Comparison of ENCODE assay signal across 18 cellular contexts in the genomic region with DNA sequence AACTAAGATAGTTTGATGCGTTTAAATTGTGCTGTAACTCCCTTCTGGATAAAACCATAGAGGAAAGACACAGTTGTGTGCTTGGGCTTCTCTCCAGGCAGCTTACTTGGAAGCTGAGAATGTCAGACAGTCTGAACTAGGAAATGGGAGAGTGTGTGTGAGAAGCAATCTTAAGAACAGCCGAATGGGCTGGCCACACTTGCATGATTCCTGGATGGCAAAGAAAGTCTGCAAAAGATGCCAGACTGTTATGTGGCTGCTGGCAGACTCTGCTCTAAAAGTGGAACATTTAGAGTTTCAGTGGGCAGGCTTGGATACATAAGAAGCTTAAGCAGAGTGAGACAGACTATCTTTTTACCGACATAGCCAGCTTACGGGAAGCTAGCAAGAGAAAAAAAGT.
DNase-seq lines count a peak whose midpoint lies in the region; TF ChIP-seq lines count a peak whose summit lies in the region.
"Had no signal": no experiment of that assay in that cellular context is flagged by ENCODE, and none has a peak within 500 bp of the region (broad histone marks: within the 10 kb centered on the region; RNA-seq: fewer than 3 reads in every experiment).

No MANE protein-coding gene starts in this region.

- no peak for TF ChIP-seq CTCF in nephron (IDR thresholded peaks at IDR 0.05; ENCODE audit: unreplicated experiment in 3 of 3)
- TF ChIP-seq CTCF in BE2C (IDR thresholded peaks at IDR 0.05; ENCODE audit: low read depth, low read length), result no peak

- CTCF ChIA-PET in activated CD4-positive, alpha-beta memory T cell treated with anti-CD3 and anti-CD28 coated beads, Interleukin-2, amount 10 ng/mL, durations not matched to agents 7 days and 5 days (lab: Charles Lee), result no interaction called here

- no peaks in the 10 kb centered on the region for H3K9me3 ChIP-seq in BE2C
- H3K9me3 ChIP-seq: BLaER1 had no signal

- H3K4me3 ChIP-seq in BE2C (ENCODE audit: low read depth, low read length), result no peak overlapping the region
- H3K4me3 ChIP-seq: BLaER1, GM12878, GM23248 had no signal

- H3K27me3 Mint-ChIP-seq in nephron (ENCODE audit: low read depth), result peaks cover 3% of the 10 kb centered on the region
- no peaks in the 10 kb centered on the region for H3K27me3 Mint-ChIP-seq in activated CD4-positive, alpha-beta memory T cell treated with anti-CD3 and anti-CD28 coated beads, Interleukin-2, amount 10 ng/mL, durations not matched to agents 7 days and 5 days

- H3K27ac Mint-ChIP-seq in nephron, result peak overlapping the region in 2 of 3 experiments; percentile 6 to 60
- H3K27ac Mint-ChIP-seq in activated CD4-positive, alpha-beta memory T cell treated with anti-CD3 and anti-CD28 coated beads, Interleukin-2, amount 10 ng/mL, durations not matched to agents 7 days and 5 days, result no peak overlapping the region
- H3K27ac Mint-ChIP-seq: CD14-positive monocyte; CD8-positive, alpha-beta T cell had no signal

- POLR2A ChIA-PET in activated CD4-positive, alpha-beta memory T cell treated with anti-CD3 and anti-CD28 coated beads, Interleukin-2, amount 10 ng/mL, durations not matched to agents 7 days and 5 days (lab: Charles Lee), result no interaction called here

- no peak overlapping the region for H3K4me3 Mint-ChIP-seq in nephron
- H3K4me3 Mint-ChIP-seq in activated CD4-positive, alpha-beta memory T cell treated with anti-CD3 and anti-CD28 coated beads, Interleukin-2, amount 10 ng/mL, durations not matched to agents 7 days and 5 days, result no peak overlapping the region
- H3K4me3 Mint-ChIP-seq: CD14-positive monocyte; CD8-positive, alpha-beta T cell had no signal

- H3K4me1 Mint-ChIP-seq in nephron, result peaks cover 27% of the 10 kb centered on the region
- no peaks in the 10 kb centered on the region for H3K4me1 Mint-ChIP-seq in activated CD4-positive, alpha-beta memory T cell treated with anti-CD3 and anti-CD28 coated beads, Interleukin-2, amount 10 ng/mL, durations not matched to agents 7 days and 5 days
- H3K4me1 Mint-ChIP-seq: CD14-positive monocyte had no signal

- H3K9me3 Mint-ChIP-seq in nephron, result no peaks in the 10 kb centered on the region
- peaks cover 2% of the 10 kb centered on the region for H3K9me3 Mint-ChIP-seq in activated CD4-positive, alpha-beta memory T cell treated with anti-CD3 and anti-CD28 coated beads, Interleukin-2, amount 10 ng/mL, durations not matched to agents 7 days and 5 days
- H3K9me3 Mint-ChIP-seq: CD14-positive monocyte; CD8-positive, alpha-beta T cell had no signal

- H3K4me1 ChIP-seq in BE2C, result no peaks in the 10 kb centered on the region
- H3K4me1 ChIP-seq: BLaER1 had no signal

- DNase-seq in globus pallidus (ENCODE audit: low spot score) (peak; percentile 3), superior temporal gyrus (ENCODE audit: extremely low spot score) (peak; percentile 50), COLO668 (lab: John Stamatoyannopoulos, UW; ENCODE audit: unreplicated experiment) (no peak), BE2C (no peak)
- DNase-seq in activated CD4-positive, alpha-beta memory T cell treated with anti-CD3 and anti-CD28 coated beads, Interleukin-2, amount 10 ng/mL, durations not matched to agents 7 days and 5 days, result no peak
- DNase-seq: ACHN; CD8-positive, alpha-beta T cell; COR-L47; DMS 273 treated with DMSO at 0.1 percent for 48 hours; DMS53; DND-41; EL; GM23248; HCEC 1CT had no signal

- H3K36me3 Mint-ChIP-seq in nephron (ENCODE audit: low read depth), result no peaks in the 10 kb centered on the region
- no peaks in the 10 kb centered on the region for H3K36me3 Mint-ChIP-seq in activated CD4-positive, alpha-beta memory T cell treated with anti-CD3 and anti-CD28 coated beads, Interleukin-2, amount 10 ng/mL, durations not matched to agents 7 days and 5 days (ENCODE audit: low read depth)
- H3K36me3 Mint-ChIP-seq: CD14-positive monocyte; CD8-positive, alpha-beta T cell had no signal

- H3K27me3 ChIP-seq in BE2C, result peaks cover 32% of the 10 kb centered on the region
- H3K27me3 ChIP-seq: BLaER1 had no signal

- H3K36me3 ChIP-seq in BE2C, result no peaks in the 10 kb centered on the region
- H3K36me3 ChIP-seq: BLaER1 had no signal

Comparison
In these comparisons a context has a peak if more than half of its experiments do, and no peak if none do; other contexts are left out.
1. DNase-seq: peak in globus pallidus (single experiment) and superior temporal gyrus (single experiment); none in COLO668 (single experiment), activated CD4-positive, alpha-beta memory T cell treated with anti-CD3 and anti-CD28 coated beads, Interleukin-2, amount 10 ng/mL, durations not matched to agents 7 days and 5 days (single experiment) and BE2C (single experiment).